ENCODE assay signal across 8 cellular contexts in the genomic region with DNA sequence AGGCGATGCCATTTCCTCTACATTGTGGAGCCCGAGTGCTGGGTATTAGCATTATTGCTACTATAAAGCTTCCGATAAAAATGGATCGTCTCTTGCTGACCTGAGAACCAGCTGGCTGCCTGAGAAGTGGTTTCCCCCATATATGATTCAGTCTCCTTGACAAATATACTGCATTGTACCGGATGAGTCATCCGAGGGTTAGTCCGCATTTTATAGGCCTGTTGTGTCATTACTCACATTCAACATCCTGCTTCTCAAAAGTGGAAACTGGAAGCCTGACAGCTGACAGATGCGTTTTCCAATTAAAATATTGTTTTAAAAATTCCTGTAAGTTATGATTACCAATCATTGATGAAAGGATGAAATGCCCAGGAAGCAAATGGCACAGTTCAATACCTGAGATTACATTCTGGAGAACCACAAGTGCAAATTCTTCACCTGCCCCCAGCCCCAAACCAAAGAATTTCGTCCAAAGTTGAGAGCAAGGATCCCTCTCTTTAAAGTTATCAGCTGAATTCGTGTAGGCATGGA.
DNase-seq lines count a peak whose midpoint lies in the region; ATAC-seq and TF ChIP-seq lines count a peak whose summit lies in the region.

No MANE protein-coding gene starts in this region.

- peaks cover 27% of the 10 kb centered on the region for H3K27me3 Mint-ChIP-seq in T-helper 2 cell treated with Interferon-gamma antibody and Interleukin-4, amounts not matched to agents 5 μg/mL and 100 μg/mL, for 36 hours (ENCODE audit: low read depth)

- TF ChIP-seq CTCF in foreskin fibroblast (IDR thresholded peaks at IDR 0.05; ENCODE audit: low read depth, low read length) = no peak

- no peaks in the 10 kb centered on the region for H3K36me3 Mint-ChIP-seq in T-helper 2 cell treated with Interferon-gamma antibody and Interleukin-4, amounts not matched to agents 5 μg/mL and 100 μg/mL, for 36 hours (ENCODE audit: low read depth)

- peak overlapping the region in 1 of 2 donors; percentile 34 for H3K4me3 ChIP-seq in foreskin fibroblast (ENCODE audit: low read depth in 1 of 2, low read length in 2 of 2)

- H3K27ac Mint-ChIP-seq in T-helper 2 cell treated with Interferon-gamma antibody and Interleukin-4, amounts not matched to agents 5 μg/mL and 100 μg/mL, for 36 hours = no peak overlapping the region

- H3K9me3 Mint-ChIP-seq in T-helper 2 cell treated with Interferon-gamma antibody and Interleukin-4, amounts not matched to agents 5 μg/mL and 100 μg/mL, for 36 hours = no peaks in the 10 kb centered on the region

- H3K4me3 Mint-ChIP-seq in T-helper 2 cell treated with Interferon-gamma antibody and Interleukin-4, amounts not matched to agents 5 μg/mL and 100 μg/mL, for 36 hours = no peak overlapping the region

- H3K4me1 Mint-ChIP-seq in T-helper 2 cell treated with Interferon-gamma antibody and Interleukin-4, amounts not matched to agents 5 μg/mL and 100 μg/mL, for 36 hours (ENCODE audit: low read depth) = peaks cover 14% of the 10 kb centered on the region

- DNase-seq in DMS 273 (lab: John Stamatoyannopoulos, UW; ENCODE audit: unreplicated experiment) (peak; percentile 64), LoVo (ENCODE audit: low spot score) (peak; percentile 92), foreskin fibroblast (peak; percentile 96 to 97), GM19240 (ENCODE audit: insufficient read length, low spot score) (no peak), NCI-H187 (lab: John Stamatoyannopoulos, UW) (no peak)
- DNase-seq in T-helper 2 cell treated with Interferon-gamma antibody and Interleukin-4, amounts not matched to agents 5 μg/mL and 100 μg/mL, for 36 hours (ENCODE audit: low spot score) = peak; percentile 44
- DNase-seq in stimulated activated CD4-positive, alpha-beta T cell treated with anti-CD3 and anti-CD28 coated beads, Interleukin-2, amount 100 ng/mL, for 48 hours = peak; percentile 19 to 29

- peak; percentile 54 for ATAC-seq in GM21367 (IDR thresholded peaks at IDR 0.05; ENCODE audit: unreplicated experiment)

Comparison
In these comparisons a context has a peak if more than half of its experiments do, and no peak if none do; other contexts are left out.
1. DNase-seq: peak in DMS 273 (single experiment), LoVo (single experiment), T-helper 2 cell treated with Interferon-gamma antibody and Interleukin-4, amounts not matched to agents 5 μg/mL and 100 μg/mL, for 36 hours (single experiment), foreskin fibroblast (2 of 2) and stimulated activated CD4-positive, alpha-beta T cell treated with anti-CD3 and anti-CD28 coated beads, Interleukin-2, amount 100 ng/mL, for 48 hours (2 of 2); none in GM19240 (single experiment) and NCI-H187 (0 of 2).